Comparison of ENCODE assay signal across 9 cellular contexts in genomic region chr3:98732239-98733054, GRCh38. TPM values are rescaled to one million over a fixed set of nuclear protein-coding genes. Genes with fewer than 3 reads are reported as not detected.
DNase-seq lines count a peak whose midpoint lies in the region; ATAC-seq and TF ChIP-seq lines count a peak whose summit lies in the region.
"Had no signal": no experiment of that assay in that cellular context is flagged by ENCODE, and none has a peak within 500 bp of the region (broad histone marks: within the 10 kb centered on the region; RNA-seq: fewer than 3 reads in every experiment).

No MANE protein-coding gene starts in this region.

- POLR2A ChIA-PET in activated CD8-positive, alpha-beta T cell treated with anti-CD3 and anti-CD28 coated beads, Interleukin-2, amount 10 ng/mL, durations not matched to agents 7 days and 5 days (lab: Charles Lee), result no interaction called here

- H3K36me3 ChIP-seq in KMS-11 (ENCODE audit: insufficient read depth), result no peaks in the 10 kb centered on the region

- peak overlapping the region; percentile 89 for H3K27ac ChIP-seq in KMS-11
- H3K27ac ChIP-seq: 22Rv1 had no signal

- H3K36me3 Mint-ChIP-seq in activated CD8-positive, alpha-beta T cell treated with anti-CD3 and anti-CD28 coated beads, Interleukin-2, amount 10 ng/mL, durations not matched to agents 7 days and 5 days (ENCODE audit: low read depth), result no peaks in the 10 kb centered on the region
- H3K36me3 Mint-ChIP-seq in naive B cell, result no peaks in the 10 kb centered on the region

- H3K4me3 ChIP-seq in KMS-11 (IDR thresholded peaks at IDR 0.05; ENCODE audit: insufficient read depth, low read depth, low read length), result peak overlapping the region; percentile 32
- peak overlapping the region; percentile 68 for H3K4me3 ChIP-seq in fibroblast of villous mesenchyme (ENCODE audit: low read depth, low read length)

- peaks cover 16% of the 10 kb centered on the region for H3K4me1 Mint-ChIP-seq in activated CD8-positive, alpha-beta T cell treated with anti-CD3 and anti-CD28 coated beads, Interleukin-2, amount 10 ng/mL, durations not matched to agents 7 days and 5 days (ENCODE audit: low read depth)
- peaks cover 5 to 22% (median 17%) of the 10 kb centered on the region in 3 donors for H3K4me1 Mint-ChIP-seq in naive B cell

- no peak overlapping the region for H3K27ac Mint-ChIP-seq in activated CD8-positive, alpha-beta T cell treated with anti-CD3 and anti-CD28 coated beads, Interleukin-2, amount 10 ng/mL, durations not matched to agents 7 days and 5 days
- H3K27ac Mint-ChIP-seq in naive B cell, result no peak overlapping the region

- no peaks in the 10 kb centered on the region for H3K27me3 ChIP-seq in KMS-11 (ENCODE audit: insufficient read depth, low read depth)

- peak; percentile 28 for DNase-seq in DMS153 treated with DMSO at 0.1 percent for 48 hours (lab: John Stamatoyannopoulos, UW; ENCODE audit: unreplicated experiment)
- no peak for DNase-seq in DMS153 (lab: John Stamatoyannopoulos, UW)
- DNase-seq in activated CD8-positive, alpha-beta T cell treated with anti-CD3 and anti-CD28 coated beads, Interleukin-2, amount 10 ng/mL, durations not matched to agents 7 days and 5 days, result peak; percentile 31
- peak; percentile 30 for DNase-seq in fibroblast of villous mesenchyme (ENCODE audit: low read depth)
- DNase-seq in naive B cell, result peak; percentile 6
- no peak for DNase-seq in T-helper 9 cell

- TF ChIP-seq CTCF in KMS-11 (conservative IDR thresholded peaks at IDR 0.05; ENCODE audit: low read depth, low read length) (no peak), fibroblast of villous mesenchyme (IDR thresholded peaks at IDR 0.05; ENCODE audit: insufficient read depth, low read depth, low read length) (no peak)

- H3K4me3 Mint-ChIP-seq in activated CD8-positive, alpha-beta T cell treated with anti-CD3 and anti-CD28 coated beads, Interleukin-2, amount 10 ng/mL, durations not matched to agents 7 days and 5 days, result peak overlapping the region; percentile 63
- H3K4me3 Mint-ChIP-seq in naive B cell, result peak overlapping the region; percentile 57 to 88 (median 81)

- H2AFZ ChIP-seq in KMS-11 (ENCODE audit: low read depth), result peak overlapping the region; percentile 74

- CTCF ChIA-PET in activated CD8-positive, alpha-beta T cell treated with anti-CD3 and anti-CD28 coated beads, Interleukin-2, amount 10 ng/mL, durations not matched to agents 7 days and 5 days (lab: Charles Lee), result no interaction called here

- peak overlapping the region; percentile 89 for H3K9ac ChIP-seq in KMS-11

- H3K4me2 ChIP-seq in KMS-11, result peak overlapping the region; percentile 69

- peaks cover 55% of the 10 kb centered on the region for H3K4me1 ChIP-seq in KMS-11 (ENCODE audit: low read depth, poor library complexity, severe bottlenecking)

- ATAC-seq in GM21717 (IDR thresholded peaks at IDR 0.05; ENCODE audit: unreplicated experiment) (peak; percentile 50), naive B cell (ENCODE audit: low read depth in 2 of 2) (peak; percentile 40 to 48)
- peak; percentile 79 for ATAC-seq in activated CD8-positive, alpha-beta T cell treated with anti-CD3 and anti-CD28 coated beads, Interleukin-2, amount 10 ng/mL, durations not matched to agents 7 days and 5 days

- no peaks in the 10 kb centered on the region for H3K9me3 Mint-ChIP-seq in activated CD8-positive, alpha-beta T cell treated with anti-CD3 and anti-CD28 coated beads, Interleukin-2, amount 10 ng/mL, durations not matched to agents 7 days and 5 days (ENCODE audit: insufficient read depth)
- H3K9me3 Mint-ChIP-seq in naive B cell, result peaks cover 0 to 4% (median 0%) of the 10 kb centered on the region in 7 donors

- peaks cover 60% of the 10 kb centered on the region for H3K79me2 ChIP-seq in KMS-11 (ENCODE audit: insufficient read depth, low read depth)

- H4K20me1 ChIP-seq in KMS-11 (ENCODE audit: insufficient read depth), result no peaks in the 10 kb centered on the region

- peaks cover 55% of the 10 kb centered on the region for H3K27me3 Mint-ChIP-seq in activated CD8-positive, alpha-beta T cell treated with anti-CD3 and anti-CD28 coated beads, Interleukin-2, amount 10 ng/mL, durations not matched to agents 7 days and 5 days (ENCODE audit: low read depth)
- H3K27me3 Mint-ChIP-seq in naive B cell, result peaks cover 49 to 57% (median 57%) of the 10 kb centered on the region in 3 donors

RNA-seq across cellular contexts. Expression of gene ST3GAL6, which starts 30.7 kb away (rescaled TPM):
- not detected for total RNA-seq in activated CD8-positive, alpha-beta T cell treated with anti-CD3 and anti-CD28 coated beads, Interleukin-2, amount 10 ng/mL, durations not matched to agents 7 days and 5 days
- 3.9 and 5.2 TPM in 2 replicates for total RNA-seq in fibroblast of villous mesenchyme
- polyA plus RNA-seq in naive B cell (ENCODE audit: low read depth in 6 of 6), result 1 to 10 TPM in 1 of 6 donors, under 1 TPM in 3, not detected in 2; 0.18 to 1.2 (median 0.31) TPM

Comparison
In these comparisons a context has a peak if more than half of its experiments do, and no peak if none do; other contexts are left out.
1. DNase-seq: peak in DMS153 treated with DMSO at 0.1 percent for 48 hours (single experiment), activated CD8-positive, alpha-beta T cell treated with anti-CD3 and anti-CD28 coated beads, Interleukin-2, amount 10 ng/mL, durations not matched to agents 7 days and 5 days (single experiment), fibroblast of villous mesenchyme (single experiment) and naive B cell (single experiment); none in DMS153 (single experiment) and T-helper 9 cell (single experiment).
2. Peak in every context shown above with its lines, with median percentiles within 50 percentile points of each other: ATAC-seq.